9 cellular contexts compared by ENCODE assay signal in the genomic region with DNA sequence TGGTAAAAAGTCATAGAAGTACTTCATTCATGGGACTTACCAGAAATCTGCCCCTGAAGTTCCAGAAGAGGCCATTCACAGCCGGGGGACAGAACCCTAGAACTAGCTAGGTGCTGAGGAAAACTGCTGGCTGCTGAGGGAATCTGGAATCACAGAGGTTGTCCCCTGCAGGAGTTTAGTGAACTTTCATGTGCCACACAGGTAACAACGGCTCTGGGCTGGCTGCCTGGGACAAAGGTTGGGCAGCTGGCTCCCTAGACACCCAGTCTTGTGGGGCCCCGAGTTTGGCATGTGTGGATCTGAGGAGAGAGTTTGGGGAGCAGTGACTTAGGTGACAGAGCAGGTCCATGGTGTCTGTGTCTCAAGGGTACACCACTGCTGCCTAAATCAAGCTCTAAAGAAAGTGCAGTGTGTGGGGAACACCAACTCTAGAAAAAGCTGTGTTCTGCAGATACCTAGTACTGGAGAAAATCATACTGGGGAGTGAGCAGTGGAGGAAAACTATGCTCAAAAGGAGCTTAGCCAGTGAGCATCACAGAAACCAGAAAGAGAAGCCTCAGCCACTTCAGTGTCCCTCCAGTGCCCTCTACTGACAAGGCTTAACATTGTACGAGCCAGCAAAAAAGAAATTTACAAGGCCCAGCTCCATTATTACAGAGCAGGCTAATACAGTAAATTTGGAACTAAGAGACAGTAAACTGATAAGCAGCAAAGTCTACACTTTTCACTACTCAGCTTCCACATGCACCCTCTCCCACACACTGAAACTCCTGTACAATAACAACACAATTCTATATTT. TPM values are rescaled to one million over a fixed set of nuclear protein-coding genes. Genes with fewer than 3 reads are reported as not detected.
A peak's percentile ranks its signal among the peaks of the same experiment; 100 is the strongest.
DNase-seq lines count a peak whose midpoint lies in the region; ATAC-seq and TF ChIP-seq lines count a peak whose summit lies in the region.
"Had no signal": no experiment of that assay in that cellular context is flagged by ENCODE, and none has a peak within 500 bp of the region (broad histone marks: within the 10 kb centered on the region; RNA-seq: fewer than 3 reads in every experiment).

No MANE protein-coding gene starts in this region.

- H3K36me3 Mint-ChIP-seq in activated T-helper 2 cell treated with anti-CD3 and anti-CD28 coated beads, Interferon-gamma antibody, Interleukin-2, Interleukin-4, amounts not matched to agents 10 μg/mL and 5 μg/mL and 100 μg/mL, durations not matched to agents 14 hours and 24 hours and 36 hours (ENCODE audit: low read depth) = peaks cover 73% of the 10 kb centered on the region

- no peaks in the 10 kb centered on the region for H3K9me3 ChIP-seq in lower lobe of right lung

- H3K4me3 Mint-ChIP-seq in activated T-helper 2 cell treated with anti-CD3 and anti-CD28 coated beads, Interferon-gamma antibody, Interleukin-2, Interleukin-4, amounts not matched to agents 10 μg/mL and 5 μg/mL and 100 μg/mL, durations not matched to agents 14 hours and 24 hours and 36 hours (ENCODE audit: low read depth) = no peak overlapping the region

- H3K9me3 Mint-ChIP-seq in activated T-helper 2 cell treated with anti-CD3 and anti-CD28 coated beads, Interferon-gamma antibody, Interleukin-2, Interleukin-4, amounts not matched to agents 10 μg/mL and 5 μg/mL and 100 μg/mL, durations not matched to agents 14 hours and 24 hours and 36 hours = peaks cover 27% of the 10 kb centered on the region

- H3K27me3 Mint-ChIP-seq in activated T-helper 2 cell treated with anti-CD3 and anti-CD28 coated beads, Interferon-gamma antibody, Interleukin-2, Interleukin-4, amounts not matched to agents 10 μg/mL and 5 μg/mL and 100 μg/mL, durations not matched to agents 14 hours and 24 hours and 36 hours (ENCODE audit: low read depth) = no peaks in the 10 kb centered on the region

- TF ChIP-seq CTCF in lower lobe of right lung (IDR thresholded peaks at IDR 0.05) = peak; percentile 19

- H3K27ac ChIP-seq in lower lobe of right lung = no peak overlapping the region

- no peak overlapping the region for H3K4me3 ChIP-seq in lower lobe of right lung

- H3K4me1 Mint-ChIP-seq in activated T-helper 2 cell treated with anti-CD3 and anti-CD28 coated beads, Interferon-gamma antibody, Interleukin-2, Interleukin-4, amounts not matched to agents 10 μg/mL and 5 μg/mL and 100 μg/mL, durations not matched to agents 14 hours and 24 hours and 36 hours (ENCODE audit: low read depth) = peaks cover 25% of the 10 kb centered on the region

- intact Hi-C loops in activated T-helper 2 cell treated with anti-CD3 and anti-CD28 coated beads, Interferon-gamma antibody, Interleukin-2, Interleukin-4, amounts not matched to agents 10 μg/mL and 5 μg/mL and 100 μg/mL, durations not matched to agents 14 hours and 24 hours and 36 hours (cut with micrococcal nuclease) = loop anchor here (5.0 kb wide), 1 partner anchor 98 kb away; no protein-coding TSS in a partner anchor
- intact Hi-C loops in lower lobe of right lung (cut with DNase I) = no loop called here

- no peaks in the 10 kb centered on the region for H3K27me3 ChIP-seq in lower lobe of right lung (ENCODE audit: low read depth)

- no peaks in the 10 kb centered on the region for H3K4me1 ChIP-seq in lower lobe of right lung

- ATAC-seq in HG02642 (IDR thresholded peaks at IDR 0.05; ENCODE audit: poor library complexity, unreplicated experiment) = peak; percentile 54
- ATAC-seq in lower lobe of right lung = peak; percentile 39 to 71

- peak overlapping the region; percentile 64 for H3K27ac Mint-ChIP-seq in activated T-helper 2 cell treated with anti-CD3 and anti-CD28 coated beads, Interferon-gamma antibody, Interleukin-2, Interleukin-4, amounts not matched to agents 10 μg/mL and 5 μg/mL and 100 μg/mL, durations not matched to agents 14 hours and 24 hours and 36 hours

- peak; percentile 5 for DNase-seq in NCI-H1105 treated with DMSO at 0.1 percent for 48 hours (lab: John Stamatoyannopoulos, UW)
- DNase-seq in NCI-H1105 (lab: John Stamatoyannopoulos, UW) = no peak
- DNase-seq in activated T-helper 2 cell treated with anti-CD3 and anti-CD28 coated beads, Interferon-gamma antibody, Interleukin-2, Interleukin-4, amounts not matched to agents 10 μg/mL and 5 μg/mL and 100 μg/mL, durations not matched to agents 14 hours and 24 hours and 36 hours (ENCODE audit: low spot score) = no peak
- DNase-seq in lower lobe of right lung = no peak
- DNase-seq in cerebellum (ENCODE audit: low spot score) = no peak
- DNase-seq in SW 1271 (lab: John Stamatoyannopoulos, UW) = no peak
- no peak for DNase-seq in NCI-H1930 (lab: John Stamatoyannopoulos, UW)
- DNase-seq: NCI-H1436 treated with DMSO at 0.1 percent for 48 hours had no signal

- H3K36me3 ChIP-seq in lower lobe of right lung = no peaks in the 10 kb centered on the region

RNA-seq across cellular contexts. Expression of a gene that starts 15.2 kb away (rescaled TPM):
- 21.3 and 21.6 TPM in 2 replicates for total RNA-seq in activated T-helper 2 cell treated with anti-CD3 and anti-CD28 coated beads, Interferon-gamma antibody, Interleukin-2, Interleukin-4, amounts not matched to agents 10 μg/mL and 5 μg/mL and 100 μg/mL, durations not matched to agents 14 hours and 24 hours and 36 hours
- total RNA-seq in lower lobe of right lung (27.8 TPM), cerebellum (2.5 TPM)
